2 cellular contexts compared by ENCODE assay signal in the genomic region with DNA sequence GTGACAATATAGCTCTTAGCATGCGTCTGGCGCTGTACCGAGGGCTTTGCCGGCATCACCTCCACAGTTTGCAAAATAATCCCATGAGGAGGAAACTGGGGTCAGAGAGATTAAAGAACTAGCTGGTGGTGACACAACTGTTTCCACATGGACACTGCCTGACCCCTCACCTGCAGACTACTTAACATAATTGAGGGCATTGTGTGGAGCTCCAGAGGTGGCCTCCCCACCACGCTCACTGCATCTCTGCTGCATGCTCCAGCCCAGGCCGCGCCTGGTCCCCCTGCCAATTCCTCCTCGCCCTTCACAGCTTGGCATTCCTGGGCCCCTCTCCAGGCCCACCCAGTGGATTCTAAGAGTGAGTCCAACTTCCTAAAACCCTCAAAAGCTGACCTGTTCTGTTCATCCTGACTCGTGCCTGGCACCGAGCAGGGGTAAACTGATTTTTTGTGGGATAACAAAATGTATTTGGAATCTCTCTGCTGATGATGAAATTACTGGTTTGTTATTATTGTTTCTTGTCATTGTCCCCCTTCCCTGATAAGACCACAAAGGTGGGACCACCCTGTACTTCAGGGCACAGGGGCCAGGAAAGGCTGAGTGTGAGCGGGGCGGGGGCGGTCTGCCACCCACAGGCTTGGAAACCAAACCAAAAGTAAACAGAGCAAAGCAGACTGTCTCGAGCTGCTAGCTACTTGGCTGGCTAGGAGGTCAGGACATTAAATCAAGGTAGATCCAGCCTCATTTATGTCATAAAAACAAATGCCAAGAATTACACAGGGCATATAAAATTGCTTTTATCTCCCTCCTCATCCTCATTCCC.
A peak's percentile ranks its signal among the peaks of the same experiment; 100 is the strongest.
TF ChIP-seq lines count a peak whose summit lies in the region.

No MANE protein-coding gene starts in this region.

TF ChIP-seq in HEK293, 187 proteins besides CTCF, POLR2A, EP300 and RAD21 (continued from another document):
- TF ChIP-seq, protein P1, sequence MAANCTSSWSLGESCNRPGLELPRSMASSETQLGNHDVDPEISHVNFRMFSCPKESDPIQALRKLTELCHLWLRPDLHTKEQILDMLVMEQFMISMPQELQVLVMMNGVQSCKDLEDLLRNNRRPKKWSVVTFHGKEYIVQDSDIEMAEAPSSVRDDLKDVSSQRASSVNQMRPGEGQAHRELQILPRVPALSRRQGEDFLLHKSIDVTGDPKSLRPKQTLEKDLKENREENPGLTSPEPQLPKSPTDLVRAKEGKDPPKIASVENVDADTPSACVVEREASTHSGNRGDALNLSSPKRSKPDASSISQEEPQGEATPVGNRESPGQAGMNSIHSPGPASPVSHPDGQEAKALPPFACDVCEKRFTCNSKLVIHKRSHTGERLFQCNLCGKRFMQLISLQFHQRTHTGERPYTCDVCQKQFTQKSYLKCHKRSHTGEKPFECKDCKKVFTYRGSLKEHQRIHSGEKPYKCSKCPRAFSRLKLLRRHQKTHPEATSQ (tag by site-specific recombination; IDR thresholded peaks at IDR 0.05), result no peak
- TF ChIP-seq ZFHX2 (tag by site-specific recombination; conservative IDR thresholded peaks at IDR 0.05), result peak; percentile 84

TF ChIP-seq in WTC11, 78 proteins besides CTCF, POLR2A, EP300 and RAD21 (continued from another document):
- TF ChIP-seq, protein P2, sequence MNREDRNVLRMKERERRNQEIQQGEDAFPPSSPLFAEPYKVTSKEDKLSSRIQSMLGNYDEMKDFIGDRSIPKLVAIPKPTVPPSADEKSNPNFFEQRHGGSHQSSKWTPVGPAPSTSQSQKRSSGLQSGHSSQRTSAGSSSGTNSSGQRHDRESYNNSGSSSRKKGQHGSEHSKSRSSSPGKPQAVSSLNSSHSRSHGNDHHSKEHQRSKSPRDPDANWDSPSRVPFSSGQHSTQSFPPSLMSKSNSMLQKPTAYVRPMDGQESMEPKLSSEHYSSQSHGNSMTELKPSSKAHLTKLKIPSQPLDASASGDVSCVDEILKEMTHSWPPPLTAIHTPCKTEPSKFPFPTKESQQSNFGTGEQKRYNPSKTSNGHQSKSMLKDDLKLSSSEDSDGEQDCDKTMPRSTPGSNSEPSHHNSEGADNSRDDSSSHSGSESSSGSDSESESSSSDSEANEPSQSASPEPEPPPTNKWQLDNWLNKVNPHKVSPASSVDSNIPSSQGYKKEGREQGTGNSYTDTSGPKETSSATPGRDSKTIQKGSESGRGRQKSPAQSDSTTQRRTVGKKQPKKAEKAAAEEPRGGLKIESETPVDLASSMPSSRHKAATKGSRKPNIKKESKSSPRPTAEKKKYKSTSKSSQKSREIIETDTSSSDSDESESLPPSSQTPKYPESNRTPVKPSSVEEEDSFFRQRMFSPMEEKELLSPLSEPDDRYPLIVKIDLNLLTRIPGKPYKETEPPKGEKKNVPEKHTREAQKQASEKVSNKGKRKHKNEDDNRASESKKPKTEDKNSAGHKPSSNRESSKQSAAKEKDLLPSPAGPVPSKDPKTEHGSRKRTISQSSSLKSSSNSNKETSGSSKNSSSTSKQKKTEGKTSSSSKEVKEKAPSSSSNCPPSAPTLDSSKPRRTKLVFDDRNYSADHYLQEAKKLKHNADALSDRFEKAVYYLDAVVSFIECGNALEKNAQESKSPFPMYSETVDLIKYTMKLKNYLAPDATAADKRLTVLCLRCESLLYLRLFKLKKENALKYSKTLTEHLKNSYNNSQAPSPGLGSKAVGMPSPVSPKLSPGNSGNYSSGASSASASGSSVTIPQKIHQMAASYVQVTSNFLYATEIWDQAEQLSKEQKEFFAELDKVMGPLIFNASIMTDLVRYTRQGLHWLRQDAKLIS (CRISPR knock-in tag; IDR thresholded peaks at IDR 0.05; ENCODE audit: borderline replicate concordance), result no peak
- TF ChIP-seq, protein P3, sequence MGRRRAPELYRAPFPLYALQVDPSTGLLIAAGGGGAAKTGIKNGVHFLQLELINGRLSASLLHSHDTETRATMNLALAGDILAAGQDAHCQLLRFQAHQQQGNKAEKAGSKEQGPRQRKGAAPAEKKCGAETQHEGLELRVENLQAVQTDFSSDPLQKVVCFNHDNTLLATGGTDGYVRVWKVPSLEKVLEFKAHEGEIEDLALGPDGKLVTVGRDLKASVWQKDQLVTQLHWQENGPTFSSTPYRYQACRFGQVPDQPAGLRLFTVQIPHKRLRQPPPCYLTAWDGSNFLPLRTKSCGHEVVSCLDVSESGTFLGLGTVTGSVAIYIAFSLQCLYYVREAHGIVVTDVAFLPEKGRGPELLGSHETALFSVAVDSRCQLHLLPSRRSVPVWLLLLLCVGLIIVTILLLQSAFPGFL (CRISPR knock-in tag; IDR thresholded peaks at IDR 0.05; ENCODE audit: borderline replicate concordance), result no peak
- TF ChIP-seq, protein P4, sequence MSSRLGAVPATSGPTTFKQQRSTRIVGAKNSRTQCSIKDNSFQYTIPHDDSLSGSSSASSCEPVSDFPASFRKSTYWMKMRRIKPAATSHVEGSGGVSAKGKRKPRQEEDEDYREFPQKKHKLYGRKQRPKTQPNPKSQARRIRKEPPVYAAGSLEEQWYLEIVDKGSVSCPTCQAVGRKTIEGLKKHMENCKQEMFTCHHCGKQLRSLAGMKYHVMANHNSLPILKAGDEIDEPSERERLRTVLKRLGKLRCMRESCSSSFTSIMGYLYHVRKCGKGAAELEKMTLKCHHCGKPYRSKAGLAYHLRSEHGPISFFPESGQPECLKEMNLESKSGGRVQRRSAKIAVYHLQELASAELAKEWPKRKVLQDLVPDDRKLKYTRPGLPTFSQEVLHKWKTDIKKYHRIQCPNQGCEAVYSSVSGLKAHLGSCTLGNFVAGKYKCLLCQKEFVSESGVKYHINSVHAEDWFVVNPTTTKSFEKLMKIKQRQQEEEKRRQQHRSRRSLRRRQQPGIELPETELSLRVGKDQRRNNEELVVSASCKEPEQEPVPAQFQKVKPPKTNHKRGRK (CRISPR knock-in tag; IDR thresholded peaks at IDR 0.05; ENCODE audit: borderline replicate concordance), result no peak
- TF ChIP-seq, protein P5, sequence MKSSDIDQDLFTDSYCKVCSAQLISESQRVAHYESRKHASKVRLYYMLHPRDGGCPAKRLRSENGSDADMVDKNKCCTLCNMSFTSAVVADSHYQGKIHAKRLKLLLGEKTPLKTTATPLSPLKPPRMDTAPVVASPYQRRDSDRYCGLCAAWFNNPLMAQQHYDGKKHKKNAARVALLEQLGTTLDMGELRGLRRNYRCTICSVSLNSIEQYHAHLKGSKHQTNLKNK (CRISPR knock-in tag; IDR thresholded peaks at IDR 0.05), result no peak
- TF ChIP-seq FOXK1 (CRISPR knock-in tag; IDR thresholded peaks at IDR 0.05) (no peak), FOXJ3 (CRISPR knock-in tag; IDR thresholded peaks at IDR 0.05; ENCODE audit: borderline replicate concordance) (no peak), FOXP1 (CRISPR knock-in tag; IDR thresholded peaks at IDR 0.05; ENCODE audit: borderline replicate concordance) (no peak)
- TF ChIP-seq, protein P6, sequence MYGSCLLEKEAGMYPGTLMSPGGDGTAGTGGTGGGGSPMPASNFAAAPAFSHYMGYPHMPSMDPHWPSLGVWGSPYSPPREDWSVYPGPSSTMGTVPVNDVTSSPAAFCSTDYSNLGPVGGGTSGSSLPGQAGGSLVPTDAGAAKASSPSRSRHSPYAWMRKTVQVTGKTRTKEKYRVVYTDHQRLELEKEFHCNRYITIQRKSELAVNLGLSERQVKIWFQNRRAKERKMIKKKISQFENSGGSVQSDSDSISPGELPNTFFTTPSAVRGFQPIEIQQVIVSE (CRISPR knock-in tag; IDR thresholded peaks at IDR 0.05; ENCODE audit: borderline replicate concordance), result no peak
- TF ChIP-seq, protein P7, sequence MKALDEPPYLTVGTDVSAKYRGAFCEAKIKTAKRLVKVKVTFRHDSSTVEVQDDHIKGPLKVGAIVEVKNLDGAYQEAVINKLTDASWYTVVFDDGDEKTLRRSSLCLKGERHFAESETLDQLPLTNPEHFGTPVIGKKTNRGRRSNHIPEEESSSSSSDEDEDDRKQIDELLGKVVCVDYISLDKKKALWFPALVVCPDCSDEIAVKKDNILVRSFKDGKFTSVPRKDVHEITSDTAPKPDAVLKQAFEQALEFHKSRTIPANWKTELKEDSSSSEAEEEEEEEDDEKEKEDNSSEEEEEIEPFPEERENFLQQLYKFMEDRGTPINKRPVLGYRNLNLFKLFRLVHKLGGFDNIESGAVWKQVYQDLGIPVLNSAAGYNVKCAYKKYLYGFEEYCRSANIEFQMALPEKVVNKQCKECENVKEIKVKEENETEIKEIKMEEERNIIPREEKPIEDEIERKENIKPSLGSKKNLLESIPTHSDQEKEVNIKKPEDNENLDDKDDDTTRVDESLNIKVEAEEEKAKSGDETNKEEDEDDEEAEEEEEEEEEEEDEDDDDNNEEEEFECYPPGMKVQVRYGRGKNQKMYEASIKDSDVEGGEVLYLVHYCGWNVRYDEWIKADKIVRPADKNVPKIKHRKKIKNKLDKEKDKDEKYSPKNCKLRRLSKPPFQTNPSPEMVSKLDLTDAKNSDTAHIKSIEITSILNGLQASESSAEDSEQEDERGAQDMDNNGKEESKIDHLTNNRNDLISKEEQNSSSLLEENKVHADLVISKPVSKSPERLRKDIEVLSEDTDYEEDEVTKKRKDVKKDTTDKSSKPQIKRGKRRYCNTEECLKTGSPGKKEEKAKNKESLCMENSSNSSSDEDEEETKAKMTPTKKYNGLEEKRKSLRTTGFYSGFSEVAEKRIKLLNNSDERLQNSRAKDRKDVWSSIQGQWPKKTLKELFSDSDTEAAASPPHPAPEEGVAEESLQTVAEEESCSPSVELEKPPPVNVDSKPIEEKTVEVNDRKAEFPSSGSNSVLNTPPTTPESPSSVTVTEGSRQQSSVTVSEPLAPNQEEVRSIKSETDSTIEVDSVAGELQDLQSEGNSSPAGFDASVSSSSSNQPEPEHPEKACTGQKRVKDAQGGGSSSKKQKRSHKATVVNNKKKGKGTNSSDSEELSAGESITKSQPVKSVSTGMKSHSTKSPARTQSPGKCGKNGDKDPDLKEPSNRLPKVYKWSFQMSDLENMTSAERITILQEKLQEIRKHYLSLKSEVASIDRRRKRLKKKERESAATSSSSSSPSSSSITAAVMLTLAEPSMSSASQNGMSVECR (CRISPR knock-in tag; IDR thresholded peaks at IDR 0.05; ENCODE audit: borderline replicate concordance), result no peak
TF ChIP-seq in WTC11: peak in this region for 0.
